18 cellular contexts compared by ENCODE assay signal in genomic region chr20:23186808-23187207, GRCh38.
DNase-seq lines count a peak whose midpoint lies in the region; ATAC-seq, FAIRE-seq and TF ChIP-seq lines count a peak whose summit lies in the region.
"Had no signal": no experiment of that assay in that cellular context is flagged by ENCODE, and none has a peak within 500 bp of the region (broad histone marks: within the 10 kb centered on the region; RNA-seq: fewer than 3 reads in every experiment).

No MANE protein-coding gene starts in this region.

- H3K4me1 ChIP-seq in HepG2 (ENCODE audit: insufficient read depth, low read length) (no peaks in the 10 kb centered on the region), vagina (no peaks in the 10 kb centered on the region)
- H3K4me1 ChIP-seq in CD4-positive, alpha-beta memory T cell (ENCODE audit: insufficient read depth, low read length): no peaks in the 10 kb centered on the region
- H3K4me1 ChIP-seq: BE2C, HAP-1 had no signal

- TF ChIP-seq POLR2A in HepG2 (IDR thresholded peaks at IDR 0.05; ENCODE audit: insufficient read depth in 1 of 2, low read depth in 2 of 2, low read length in 2 of 2): no peak
- TF ChIP-seq POLR2A in vagina (IDR thresholded peaks at IDR 0.05): no peak

- FAIRE-seq in HepG2 (lab: Jason Lieb, UNC): no peak
- FAIRE-seq: A204.1, GM12878, GM19239, K562 had no signal

- no TSS peak for BruUV-seq in HepG2 (replicated peaks; lab: Mats Ljungman, UMichigan)

- POLR2A ChIA-PET in HepG2 (lab: Yijun Ruan, JAX): no interaction called here
- POLR2A ChIA-PET in CD4-positive, alpha-beta memory T cell (lab: Charles Lee; ENCODE audit: partially characterized antibody): no interaction called here
- POLR2A ChIA-PET in activated CD4-positive, alpha-beta memory T cell treated with anti-CD3 and anti-CD28 coated beads for 36 hours (lab: Charles Lee): no interaction called here

- no peaks in the 10 kb centered on the region for H3K79me2 ChIP-seq in HepG2 (ENCODE audit: insufficient read depth, low read length)

- H3K36me3 Mint-ChIP-seq in CD4-positive, alpha-beta memory T cell: no peaks in the 10 kb centered on the region
- no peaks in the 10 kb centered on the region for H3K36me3 Mint-ChIP-seq in activated CD4-positive, alpha-beta memory T cell treated with anti-CD3 and anti-CD28 coated beads for 36 hours

- H3K4me3 Mint-ChIP-seq in CD4-positive, alpha-beta memory T cell: no peak overlapping the region
- no peak overlapping the region for H3K4me3 Mint-ChIP-seq in activated CD4-positive, alpha-beta memory T cell treated with anti-CD3 and anti-CD28 coated beads for 36 hours
- H3K4me3 Mint-ChIP-seq: CD4-positive, alpha-beta T cell had no signal

- 24% methylated on average over 4 of the region's 5 CpGs for WGBS in HepG2 (ENCODE audit: low lambda C conversion rate)

- H3K27me3 ChIP-seq in HepG2 (ENCODE audit: control insufficient read depth in 1 of 2, insufficient read depth in 2 of 2, low read length in 2 of 2): peaks cover 0 to 1% of the 10 kb centered on the region in 2 experiments; a peak in 2 of 5 replicates
- no peaks in the 10 kb centered on the region for H3K27me3 ChIP-seq in vagina
- H3K27me3 ChIP-seq in CD4-positive, alpha-beta memory T cell (ENCODE audit: insufficient read depth, low read length): no peaks in the 10 kb centered on the region
- H3K27me3 ChIP-seq: BE2C had no signal

- no peak overlapping the region for H3K9ac ChIP-seq in HepG2 (ENCODE audit: insufficient read depth, low read depth, low read length)
- H3K9ac ChIP-seq: GM23248 had no signal

- H3K4me1 Mint-ChIP-seq in CD4-positive, alpha-beta memory T cell: no peaks in the 10 kb centered on the region
- H3K4me1 Mint-ChIP-seq in activated CD4-positive, alpha-beta memory T cell treated with anti-CD3 and anti-CD28 coated beads for 36 hours (ENCODE audit: low read depth): no peaks in the 10 kb centered on the region

- TF ChIP-seq RAD21 in HepG2 (CRISPR knock-in tag; IDR thresholded peaks at IDR 0.05): no peak

- no peak overlapping the region for H3K4me3 ChIP-seq in coronary artery
- no peak overlapping the region for H3K4me3 ChIP-seq in HepG2 (replicated peaks in 1 of 3; ENCODE audit: insufficient read depth in 1 of 3, low read depth in 2 of 3, low read length in 3 of 3)
- no peak overlapping the region for H3K4me3 ChIP-seq in vagina
- no peak overlapping the region for H3K4me3 ChIP-seq in CD4-positive, alpha-beta memory T cell (ENCODE audit: low read length in 2 of 2)
- H3K4me3 ChIP-seq: GM12878, GM23248, HAP-1, K562 had no signal

- H3K27ac Mint-ChIP-seq in CD4-positive, alpha-beta memory T cell: no peak overlapping the region
- no peak overlapping the region for H3K27ac Mint-ChIP-seq in activated CD4-positive, alpha-beta memory T cell treated with anti-CD3 and anti-CD28 coated beads for 36 hours
- H3K27ac Mint-ChIP-seq: CD4-positive, alpha-beta T cell had no signal

- no peak for TF ChIP-seq CTCF in coronary artery (IDR thresholded peaks at IDR 0.05)
- no peak for TF ChIP-seq CTCF in HepG2 (CRISPR knock-in tag; IDR thresholded peaks at IDR 0.05)
- no peak for TF ChIP-seq CTCF in vagina (IDR thresholded peaks at IDR 0.05)

- H3K9me3 Mint-ChIP-seq in CD4-positive, alpha-beta memory T cell: peaks cover 0 to 8% (median 0%) of the 10 kb centered on the region in 8 donors
- H3K9me3 Mint-ChIP-seq in activated CD4-positive, alpha-beta memory T cell treated with anti-CD3 and anti-CD28 coated beads for 36 hours: peaks cover 1% of the 10 kb centered on the region
- H3K9me3 Mint-ChIP-seq: CD4-positive, alpha-beta T cell had no signal

- peak; percentile 32; the same call in 1 of the 3 replicates for ATAC-seq in HepG2
- ATAC-seq in sciatic nerve: peak; percentile 26
- ATAC-seq: GM12878, K562 had no signal

- peaks cover 0 to 3% of the 10 kb centered on the region in 2 donors for H3K27me3 Mint-ChIP-seq in CD4-positive, alpha-beta memory T cell
- peaks cover 3% of the 10 kb centered on the region for H3K27me3 Mint-ChIP-seq in activated CD4-positive, alpha-beta memory T cell treated with anti-CD3 and anti-CD28 coated beads for 36 hours
- H3K27me3 Mint-ChIP-seq: CD4-positive, alpha-beta T cell had no signal

- H3K27ac ChIP-seq in coronary artery (no peak overlapping the region), HepG2 (ENCODE audit: extremely low read length, insufficient read depth, low read length) (no peak overlapping the region), vagina (peak overlapping the region; percentile 44)
- no peak overlapping the region for H3K27ac ChIP-seq in CD4-positive, alpha-beta memory T cell (ENCODE audit: low read depth, low read length)
- H3K27ac ChIP-seq: GM23248 had no signal

- H3K9me3 ChIP-seq in HepG2 (ENCODE audit: low read length) (no peaks in the 10 kb centered on the region), vagina (no peaks in the 10 kb centered on the region)
- H3K9me3 ChIP-seq in CD4-positive, alpha-beta memory T cell (ENCODE audit: control insufficient read depth in 1 of 2, low read length in 2 of 2): no peaks in the 10 kb centered on the region
- H3K9me3 ChIP-seq: HAP-1 had no signal

- H4K20me1 ChIP-seq in HepG2 (ENCODE audit: insufficient read depth, low read length): no peaks in the 10 kb centered on the region

- CTCF ChIA-PET in HepG2 (lab: Yijun Ruan, JAX; ENCODE audit: low intra/inter-chr PET ratio, low total read pairs): no interaction called here
- CTCF ChIA-PET in CD4-positive, alpha-beta memory T cell (lab: Charles Lee; ENCODE audit: partially characterized antibody): no interaction called here
- CTCF ChIA-PET in activated CD4-positive, alpha-beta memory T cell treated with anti-CD3 and anti-CD28 coated beads for 36 hours (lab: Charles Lee): no interaction called here

- H3K36me3 ChIP-seq in HepG2 (replicated peaks in 1 of 2; ENCODE audit: control insufficient read depth in 1 of 2, insufficient read depth in 2 of 2, low read length in 2 of 2) (no peaks in the 10 kb centered on the region), vagina (no peaks in the 10 kb centered on the region)
- no peaks in the 10 kb centered on the region for H3K36me3 ChIP-seq in CD4-positive, alpha-beta memory T cell (ENCODE audit: insufficient read depth, low read length)
- H3K36me3 ChIP-seq: BE2C, HAP-1 had no signal

- intact Hi-C loops in HepG2 (cut with micrococcal nuclease; ENCODE audit: unreplicated experiment) (no loop called here), sciatic nerve (cut with DNase I) (no loop called here), vagina (cut with DNase I) (no loop called here)
- intact Hi-C loops in CD4-positive, alpha-beta memory T cell (cut with micrococcal nuclease): no loop called here
- intact Hi-C loops in activated CD4-positive, alpha-beta memory T cell treated with anti-CD3 and anti-CD28 coated beads for 36 hours (cut with micrococcal nuclease): no loop called here

- in situ Hi-C loops in HepG2 (cut with HindIII; ENCODE audit: extremely low pct_ligation_motif_present, low pct_unique_long_range_greater_than_20kb): no loop called here

- DNase-seq in coronary artery (ENCODE audit: low spot score) (peak; percentile 64), HepG2 (ENCODE audit: low spot score) (no peak), sciatic nerve (ENCODE audit: low spot score) (no peak), vagina (ENCODE audit: extremely low spot score in 2 of 2) (no peak), CD1c-positive myeloid dendritic cell (ENCODE audit: extremely low spot score) (no peak)
- no peak for DNase-seq in CD4-positive, alpha-beta memory T cell
- no peak for DNase-seq in activated CD4-positive, alpha-beta memory T cell treated with anti-CD3 and anti-CD28 coated beads for 36 hours
- DNase-seq: ACHN; BE2C; C1 segment of cervical spinal cord; CD4-positive, alpha-beta T cell; DMS79 treated with DMSO at 0.1 percent for 48 hours; GM23248 had no signal

- H3K4me2 ChIP-seq in HepG2 (ENCODE audit: low read depth, low read length): no peak overlapping the region

- no peak overlapping the region for H2AFZ ChIP-seq in HepG2 (ENCODE audit: low read length)
- H2AFZ ChIP-seq: GM23248 had no signal

- TF ChIP-seq EP300 in HepG2 (IDR thresholded peaks at IDR 0.05; ENCODE audit: low read depth in 2 of 2, low read length in 2 of 2) (no peak), HepG2 (CRISPR knock-in tag; IDR thresholded peaks at IDR 0.05; ENCODE audit: borderline replicate concordance) (no peak)

TF ChIP-seq in HepG2, 621 proteins besides CTCF, POLR2A, EP300 and RAD21:
- TF ChIP-seq, protein P1, sequence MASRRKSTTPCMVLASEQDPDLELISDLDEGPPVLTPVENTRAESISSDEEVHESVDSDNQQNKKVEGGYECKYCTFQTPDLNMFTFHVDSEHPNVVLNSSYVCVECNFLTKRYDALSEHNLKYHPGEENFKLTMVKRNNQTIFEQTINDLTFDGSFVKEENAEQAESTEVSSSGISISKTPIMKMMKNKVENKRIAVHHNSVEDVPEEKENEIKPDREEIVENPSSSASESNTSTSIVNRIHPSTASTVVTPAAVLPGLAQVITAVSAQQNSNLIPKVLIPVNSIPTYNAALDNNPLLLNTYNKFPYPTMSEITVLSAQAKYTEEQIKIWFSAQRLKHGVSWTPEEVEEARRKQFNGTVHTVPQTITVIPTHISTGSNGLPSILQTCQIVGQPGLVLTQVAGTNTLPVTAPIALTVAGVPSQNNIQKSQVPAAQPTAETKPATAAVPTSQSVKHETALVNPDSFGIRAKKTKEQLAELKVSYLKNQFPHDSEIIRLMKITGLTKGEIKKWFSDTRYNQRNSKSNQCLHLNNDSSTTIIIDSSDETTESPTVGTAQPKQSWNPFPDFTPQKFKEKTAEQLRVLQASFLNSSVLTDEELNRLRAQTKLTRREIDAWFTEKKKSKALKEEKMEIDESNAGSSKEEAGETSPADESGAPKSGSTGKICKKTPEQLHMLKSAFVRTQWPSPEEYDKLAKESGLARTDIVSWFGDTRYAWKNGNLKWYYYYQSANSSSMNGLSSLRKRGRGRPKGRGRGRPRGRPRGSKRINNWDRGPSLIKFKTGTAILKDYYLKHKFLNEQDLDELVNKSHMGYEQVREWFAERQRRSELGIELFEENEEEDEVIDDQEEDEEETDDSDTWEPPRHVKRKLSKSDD (CRISPR knock-in tag; IDR thresholded peaks at IDR 0.05; ENCODE audit: low read depth): no peak
- TF ChIP-seq MNT (IDR thresholded peaks at IDR 0.05) (peak; percentile 19; the same call in 1 of the 2 replicates), TBP (CRISPR knock-in tag; IDR thresholded peaks at IDR 0.05) (no peak), MED1 (CRISPR knock-in tag; IDR thresholded peaks at IDR 0.05) (no peak)
